Comparison of ENCODE assay signal across 7 cellular contexts in genomic region chr3:47316151-47316550, GRCh38. TPM values are rescaled to one million over a fixed set of nuclear protein-coding genes. Genes with fewer than 3 reads are reported as not detected.
A peak's percentile ranks its signal among the peaks of the same experiment; 100 is the strongest.
DNase-seq lines count a peak whose midpoint lies in the region; ATAC-seq, FAIRE-seq and TF ChIP-seq lines count a peak whose summit lies in the region.
"Not testable (repeated sequence)": the region's sequence is repeated elsewhere in the genome, so short reads cannot be mapped to it uniquely, and the experiment has no call there.

No MANE protein-coding gene starts in this region.

- WGBS in adrenal gland, 4 donors: 43 to 57% (median 48%) methylated on average over 1 of the region's 1 CpG

- in situ Hi-C loops in gastrocnemius medialis (cut with MboI; ENCODE audit: low sequenced_read_pairs in 4 of 4): loop anchor here in 2 of 4 donors (25.0 kb wide), 1 partner anchor 604 kb away; the partner anchor contains the start of genes PRSS50 (in 2 of the 2) and TMIE (in 2 of the 2)

- H3K27ac ChIP-seq in adrenal gland: not testable (repeated sequence)
- H3K27ac ChIP-seq in gastrocnemius medialis: peak overlapping the region in 1 of 4 donors; percentile 1

- peak; percentile 82 for ATAC-seq in gastrocnemius medialis

- H3K36me3 ChIP-seq in adrenal gland (replicated peaks in 1 of 2): peaks cover 0 to 10% of the 10 kb centered on the region in 2 donors
- H3K36me3 ChIP-seq in bronchial epithelial cell (ENCODE audit: control insufficient read depth, insufficient read depth, low read length); gastrocnemius medialis: not testable (repeated sequence)

- TF ChIP-seq CTCF in adrenal gland (IDR thresholded peaks at IDR 0.05); bronchial epithelial cell (IDR thresholded peaks at IDR 0.05; ENCODE audit: insufficient read depth, low read length, severe bottlenecking); epithelial cell of esophagus (IDR thresholded peaks at IDR 0.05; ENCODE audit: insufficient read depth, low read depth, low read length, missing control alignments); gastrocnemius medialis (IDR thresholded peaks at IDR 0.05 in 4 of 5, conservative IDR thresholded peaks at IDR 0.05 in 1 of 5): not testable (repeated sequence)

- DNase-seq in HCEC 1CT (peak; percentile 11), M059J (ENCODE audit: low read depth) (peak; percentile 5), adrenal gland (peak in 5 of 7 donors; percentile 25 to 57 (median 48)), bronchial epithelial cell (ENCODE audit: low read depth) (peak; percentile 59), epithelial cell of esophagus (ENCODE audit: low read depth) (peak; percentile 64), iris pigment epithelial cell (ENCODE audit: low read depth) (peak; percentile 61), gastrocnemius medialis (peak; percentile 24 to 51)

- FAIRE-seq in bronchial epithelial cell (lab: Jason Lieb, UNC): not testable (repeated sequence)

- TF ChIP-seq POLR2A in adrenal gland (IDR thresholded peaks at IDR 0.05); gastrocnemius medialis (IDR thresholded peaks at IDR 0.05): not testable (repeated sequence)

- intact Hi-C loops in adrenal gland (cut with DNase I): loop anchor here in 1 of 2 donors (5.0 kb wide), 1 partner anchor 34 kb away; the partner anchor contains the start of genes KIF9 and KLHL18
- intact Hi-C loops in gastrocnemius medialis (cut with DNase I; ENCODE audit: low total_unique reads): not testable (repeated sequence)

- H3K4me1 ChIP-seq in adrenal gland (replicated peaks in 1 of 2) (peaks cover 0 to 30% of the 10 kb centered on the region in 2 donors), gastrocnemius medialis (peaks cover 13 to 28% of the 10 kb centered on the region in 2 donors)

- not testable (repeated sequence) for H3K4me3 ChIP-seq in adrenal gland; bronchial epithelial cell (ENCODE audit: low read depth, low read length); epithelial cell of esophagus (ENCODE audit: low read length); gastrocnemius medialis

- not testable (repeated sequence) for H3K27me3 ChIP-seq in adrenal gland; bronchial epithelial cell (ENCODE audit: control insufficient read depth, insufficient read depth, low read length); gastrocnemius medialis

- H3K9me3 ChIP-seq in adrenal gland (replicated peaks in 1 of 3); gastrocnemius medialis: not testable (repeated sequence)

RNA-seq across cellular contexts. Expression of gene KLHL18, which starts 33.4 kb away (rescaled TPM):
- total RNA-seq in M059J (2014; rRNA removed; shearing (Covaris generic)): 6.9 and 12.7 TPM in 2 replicates
- total RNA-seq in adrenal gland (10 to 100 TPM; 10.6 to 62.1 (median 32.5) TPM), bronchial epithelial cell (25.5 and 27.0 TPM in 2 replicates), gastrocnemius medialis (10 to 100 TPM; 19.0 to 26.3 (median 22.4) TPM)
- 10 to 100 TPM; 14.3 to 42.5 (median 20.9) TPM for polyA plus RNA-seq in adrenal gland

RNA-seq across cellular contexts. Expression of gene KIF9, which starts 33.6 kb away (rescaled TPM):
- 3.1 and 5.7 TPM in 2 replicates for total RNA-seq in M059J (2014; rRNA removed; shearing (Covaris generic))
- total RNA-seq in adrenal gland: 1 to 10 TPM; 1.1 to 9.8 (median 5.5) TPM
- 10 to 100 TPM in 1 of 3 donors, 1 to 10 TPM in 2; 3.1 to 12.8 (median 4.2) TPM for polyA plus RNA-seq in adrenal gland
- 1.2 and 2.1 TPM in 2 replicates for total RNA-seq in bronchial epithelial cell
- 10 to 100 TPM in 1 of 4 donors, 1 to 10 TPM in 3; 2.9 to 10.8 (median 8.0) TPM for total RNA-seq in gastrocnemius medialis

Comparison
In these comparisons a context has a peak if more than half of its experiments do, and no peak if none do; other contexts are left out.
1. DNase-seq: peak in every context shown above with its lines; median percentile 64 in epithelial cell of esophagus; 61 in iris pigment epithelial cell; 59 in bronchial epithelial cell; 48 in adrenal gland; 38 in gastrocnemius medialis; 11 in HCEC 1CT; 5 in M059J.